In the genomic region with DNA sequence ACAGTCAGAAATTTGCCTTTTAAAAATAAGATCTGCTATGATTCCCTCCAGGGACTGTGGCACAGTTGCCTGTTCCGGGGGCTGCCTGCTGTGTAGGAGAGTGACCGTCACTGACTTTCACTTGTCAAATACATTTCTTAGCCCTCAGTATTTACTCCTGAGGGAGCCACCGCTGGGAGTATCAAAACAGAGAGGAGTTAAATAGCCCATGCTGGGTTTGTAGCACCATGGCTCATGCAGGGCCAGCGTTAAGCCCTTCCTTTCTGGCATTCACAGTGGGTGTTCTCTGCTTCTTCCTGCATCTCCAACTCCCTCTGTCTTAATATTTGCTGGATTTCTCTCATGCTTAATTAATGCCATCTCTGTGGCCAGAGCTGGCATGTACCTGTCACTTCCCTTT, we compare ENCODE assay signal across 17 cellular contexts.
"Had no signal": no experiment of that assay in that cellular context is flagged by ENCODE, and none has a peak within 500 bp of the region (broad histone marks: within the 10 kb centered on the region; RNA-seq: fewer than 3 reads in every experiment).

No MANE protein-coding gene starts in this region.

- H3K4me3 ChIP-seq: colonic mucosa, esophagus squamous epithelium, lung, prostate gland, sigmoid colon, thoracic aorta had no signal

- H3K27me3 ChIP-seq: colonic mucosa, esophagus squamous epithelium, sigmoid colon had no signal

- ATAC-seq: left cardiac atrium had no signal

- H3K36me3 ChIP-seq: colonic mucosa, esophagus squamous epithelium, prostate gland, sigmoid colon, thoracic aorta had no signal

- H3K27ac Mint-ChIP-seq: activated naive CD8-positive, alpha-beta T cell treated with anti-CD3 and anti-CD28 coated beads, Interleukin-2, amount 10 ng/mL, durations not matched to agents 7 days and 5 days; naive B cell had no signal

- H3K4me3 Mint-ChIP-seq: activated naive CD8-positive, alpha-beta T cell treated with anti-CD3 and anti-CD28 coated beads, Interleukin-2, amount 10 ng/mL, durations not matched to agents 7 days and 5 days; naive B cell had no signal

- H3K4me1 ChIP-seq: colonic mucosa, esophagus squamous epithelium, prostate gland, sigmoid colon had no signal

- H3K27ac ChIP-seq: colonic mucosa, esophagus squamous epithelium, prostate gland, sigmoid colon, thoracic aorta had no signal

- H3K36me3 Mint-ChIP-seq: activated naive CD8-positive, alpha-beta T cell treated with anti-CD3 and anti-CD28 coated beads, Interleukin-2, amount 10 ng/mL, durations not matched to agents 7 days and 5 days; brain; naive B cell had no signal

- H3K4me1 Mint-ChIP-seq: activated naive CD8-positive, alpha-beta T cell treated with anti-CD3 and anti-CD28 coated beads, Interleukin-2, amount 10 ng/mL, durations not matched to agents 7 days and 5 days; naive B cell had no signal

- H3K9me3 ChIP-seq: colonic mucosa, esophagus squamous epithelium, prostate gland, thoracic aorta had no signal

- H3K9me3 Mint-ChIP-seq: activated naive CD8-positive, alpha-beta T cell treated with anti-CD3 and anti-CD28 coated beads, Interleukin-2, amount 10 ng/mL, durations not matched to agents 7 days and 5 days had no signal

- DNase-seq: activated CD4-positive, alpha-beta T cell treated with anti-CD3 and anti-CD28 coated beads, Interleukin-2, amount 50 U/mL, for 1 hour; activated naive CD4-positive, alpha-beta T cell; activated naive CD8-positive, alpha-beta T cell treated with anti-CD3 and anti-CD28 coated beads, Interleukin-2, amount 10 ng/mL, durations not matched to agents 7 days and 5 days; activated T-cell treated with anti-CD3 and anti-CD28 coated beads for 4 hours; central memory CD4-positive, alpha-beta T cell; colonic mucosa; effector CD4-positive, alpha-beta T cell; esophagus squamous epithelium; hippocampal formation; left cardiac atrium; naive B cell; sigmoid colon; stimulated activated CD4-positive, alpha-beta T cell treated with anti-CD3 and anti-CD28 coated beads, Interleukin-1b, Interleukin-23, amount 100 ng/mL, for 48 hours had no signal
